18 cellular contexts compared by ENCODE assay signal in genomic region chr2:169265581-169265980, GRCh38.
"Had no signal": no experiment of that assay in that cellular context is flagged by ENCODE, and none has a peak within 500 bp of the region (broad histone marks: within the 10 kb centered on the region; RNA-seq: fewer than 3 reads in every experiment).

No MANE protein-coding gene starts in this region.

- DNase-seq: activated CD4-positive, alpha-beta T cell treated with anti-CD3 and anti-CD28 coated beads, Interleukin-2, amount 10 ng/mL, durations not matched to agents 7 days and 5 days; activated CD4-positive, CD25-positive, alpha-beta regulatory T cell; activated CD8-positive, alpha-beta memory T cell treated with anti-CD3 and anti-CD28 coated beads, Interleukin-2, amount 50 U/mL, for 48 hours; activated gamma-delta T cell; activated T-cell treated with anti-CD3 and anti-CD28 coated beads, Interleukin-2, amount 50 U/mL, for 72 hours; islet precursor cell; mammary epithelial cell; right lobe of liver; stimulated activated CD4-positive, alpha-beta T cell treated with anti-CD3 and anti-CD28 coated beads, Interleukin-4, amount 100 ng/mL, for 4 hours; stimulated activated CD8-positive, alpha-beta memory T cell treated with anti-CD3 and anti-CD28 coated beads, Interleukin-4, amount 100 ng/mL, for 48 hours; stimulated activated naive CD4-positive, alpha-beta T cell treated with Interleukin-2 at 50 U/mL for 16 hours; substantia nigra had no signal

- H2AFZ ChIP-seq: hepatocyte had no signal

- ATAC-seq: activated naive CD4-positive, alpha-beta T cell treated with anti-CD3 and anti-CD28 coated beads, Interleukin-2, amount 50 U/mL, for 72 hours; activated T-cell treated with anti-CD3 and anti-CD28 coated beads, Interleukin-2, amount 50 U/mL, for 72 hours; left lobe of liver; right lobe of liver had no signal

- H3K4me2 ChIP-seq: hepatocyte, smooth muscle cell had no signal

- H3K4me1 ChIP-seq: right lobe of liver, tibial nerve had no signal

- H3K36me3 ChIP-seq: cardiac muscle cell, right lobe of liver, tibial nerve had no signal

- H3K27me3 ChIP-seq: cardiac muscle cell, hepatocyte, right lobe of liver, tibial nerve had no signal

- H3K9me3 ChIP-seq: right lobe of liver, tibial nerve had no signal

- H3K4me3 ChIP-seq: cardiac muscle cell, hepatocyte, right lobe of liver, smooth muscle cell, tibial nerve had no signal

- H3K27ac ChIP-seq: cardiac muscle cell, hepatocyte, right lobe of liver, tibial nerve had no signal
